ENCODE assay signal across 34 cellular contexts in the genomic region with DNA sequence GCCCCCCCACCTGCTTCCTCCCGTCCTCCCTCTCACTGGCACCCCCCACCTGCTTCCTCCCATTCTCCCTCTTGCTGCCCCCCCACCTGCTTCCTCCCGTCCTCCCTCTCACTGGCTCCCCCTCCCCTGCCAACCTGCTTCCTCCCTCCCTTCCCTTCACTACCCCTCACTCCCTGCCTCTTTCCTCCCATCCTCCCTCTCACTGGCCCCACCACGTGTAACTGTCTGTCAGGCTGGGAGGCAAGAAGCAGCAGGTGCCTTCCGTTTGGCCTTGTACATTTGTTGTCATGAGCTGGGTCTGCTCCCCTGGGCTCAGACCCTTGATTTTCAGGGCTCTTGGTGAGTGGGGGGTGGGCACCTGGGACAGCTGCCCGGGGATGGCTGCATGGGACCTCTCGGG. TPM values are rescaled to one million over a fixed set of nuclear protein-coding genes. Genes with fewer than 3 reads are reported as not detected.
A peak's percentile ranks its signal among the peaks of the same experiment; 100 is the strongest.
DNase-seq lines count a peak whose midpoint lies in the region; ATAC-seq lines count a peak whose summit lies in the region.
"Had no signal": no experiment of that assay in that cellular context is flagged by ENCODE, and none has a peak within 500 bp of the region (broad histone marks: within the 10 kb centered on the region; RNA-seq: fewer than 3 reads in every experiment).

No MANE protein-coding gene starts in this region.

- peak overlapping the region; percentile 22 for H3K27ac ChIP-seq in KOPT-K1 (ENCODE audit: low read depth, low read length, poor library complexity, severe bottlenecking)
- H3K27ac ChIP-seq: ascending aorta, cardiac muscle cell, esophagus muscularis mucosa, foreskin keratinocyte, heart left ventricle, lower lobe of right lung, neutrophil, SJSA1 had no signal

- peaks cover 36% of the 10 kb centered on the region for H3K4me1 Mint-ChIP-seq in activated naive CD8-positive, alpha-beta T cell (ENCODE audit: low read depth)
- peaks cover 19% of the 10 kb centered on the region for H3K4me1 Mint-ChIP-seq in activated naive CD8-positive, alpha-beta T cell treated with anti-CD3 and anti-CD28 coated beads for 36 hours
- H3K4me1 Mint-ChIP-seq in central memory CD8-positive, alpha-beta T cell = peaks cover 41% of the 10 kb centered on the region
- peaks cover 24% of the 10 kb centered on the region for H3K4me1 Mint-ChIP-seq in stimulated activated effector memory CD8-positive, alpha-beta T cell treated with anti-CD3 and anti-CD28 coated beads, Interleukin-12 subunit alpha, Interleukin-12 subunit beta, amount 100 ng/mL, for 72 hours

- no peaks in the 10 kb centered on the region for H3K9me3 Mint-ChIP-seq in activated naive CD8-positive, alpha-beta T cell (ENCODE audit: low read depth)
- no peaks in the 10 kb centered on the region for H3K9me3 Mint-ChIP-seq in activated naive CD8-positive, alpha-beta T cell treated with anti-CD3 and anti-CD28 coated beads for 36 hours
- no peaks in the 10 kb centered on the region for H3K9me3 Mint-ChIP-seq in central memory CD8-positive, alpha-beta T cell
- H3K9me3 Mint-ChIP-seq in stimulated activated effector memory CD8-positive, alpha-beta T cell treated with anti-CD3 and anti-CD28 coated beads, Interleukin-12 subunit alpha, Interleukin-12 subunit beta, amount 100 ng/mL, for 72 hours = no peaks in the 10 kb centered on the region
- H3K9me3 Mint-ChIP-seq: activated naive CD4-positive, alpha-beta T cell treated with anti-CD3 and anti-CD28 coated beads, Interleukin-2, amount 50 U/mL, for 72 hours; stimulated activated naive B cell treated with anti-CD40 and anti-IgM and Interleukin-4, amounts not matched to agents 10 μg/mL and 1 μg/mL and 100 μg/mL, for 72 hours; T-helper 1 cell treated with Interleukin-12 subunit alpha and Interleukin-12 subunit beta and Interleukin-4 antibody, amounts not matched to agents 30 μg/mL and 1 μg/mL, for 36 hours had no signal

- no peak for DNase-seq in activated naive CD8-positive, alpha-beta T cell treated with anti-CD3 and anti-CD28 coated beads for 36 hours
- no peak for DNase-seq in central memory CD8-positive, alpha-beta T cell (ENCODE audit: low spot score in 2 of 2)
- no peak for DNase-seq in stimulated activated effector memory CD8-positive, alpha-beta T cell treated with anti-CD3 and anti-CD28 coated beads, Interleukin-12 subunit alpha, Interleukin-12 subunit beta, amount 100 ng/mL, for 72 hours (ENCODE audit: low spot score in 2 of 2)
- DNase-seq in activated effector memory CD4-positive, alpha-beta T cell treated with Interleukin-2 at 50 U/mL for 16 hours = no peak
- no peak for DNase-seq in NCI-H1417 treated with DMSO at 0.1 percent for 48 hours (lab: John Stamatoyannopoulos, UW)
- DNase-seq: ACHN; activated CD8-positive, alpha-beta memory T cell treated with anti-CD3 and anti-CD28 coated beads, Interleukin-2, amount 10 ng/mL, durations not matched to agents 7 days and 5 days; Calu3; cortex of kidney; foreskin keratinocyte; lower lobe of right lung; NCI-H1092 treated with DMSO at 0.1 percent for 48 hours; NCI-H1930; NCI-H2227 treated with DMSO at 0.1 percent for 48 hours; NCI-H774; stimulated activated CD4-positive, alpha-beta T cell treated with anti-CD3 and anti-CD28 coated beads, Interleukin-12 subunit alpha, Interleukin-12 subunit beta, amount 100 ng/mL, for 4 hours; stimulated activated CD4-positive, alpha-beta T cell treated with anti-CD3 and anti-CD28 coated beads, Interleukin-4, amount 100 ng/mL, for 1 hour; stimulated activated naive B cell treated with anti-CD40 and anti-IgM and Interleukin-4, amounts not matched to agents 10 μg/mL and 1 μg/mL and 100 μg/mL, for 72 hours had no signal

- H3K27me3 Mint-ChIP-seq in activated naive CD8-positive, alpha-beta T cell = no peaks in the 10 kb centered on the region
- H3K27me3 Mint-ChIP-seq in activated naive CD8-positive, alpha-beta T cell treated with anti-CD3 and anti-CD28 coated beads for 36 hours = no peaks in the 10 kb centered on the region
- no peaks in the 10 kb centered on the region for H3K27me3 Mint-ChIP-seq in central memory CD8-positive, alpha-beta T cell
- H3K27me3 Mint-ChIP-seq: activated CD8-positive, alpha-beta memory T cell treated with anti-CD3 and anti-CD28 coated beads, Interleukin-2, amount 10 ng/mL, durations not matched to agents 7 days and 5 days; stimulated activated naive B cell treated with anti-CD40 and anti-IgM and Interleukin-4, amounts not matched to agents 10 μg/mL and 1 μg/mL and 100 μg/mL, for 72 hours had no signal

- H3K4me3 Mint-ChIP-seq in activated naive CD8-positive, alpha-beta T cell = no peak overlapping the region
- H3K4me3 Mint-ChIP-seq in activated naive CD8-positive, alpha-beta T cell treated with anti-CD3 and anti-CD28 coated beads for 36 hours = no peak overlapping the region
- H3K4me3 Mint-ChIP-seq in central memory CD8-positive, alpha-beta T cell = peak overlapping the region; percentile 4
- no peak overlapping the region for H3K4me3 Mint-ChIP-seq in stimulated activated effector memory CD8-positive, alpha-beta T cell treated with anti-CD3 and anti-CD28 coated beads, Interleukin-12 subunit alpha, Interleukin-12 subunit beta, amount 100 ng/mL, for 72 hours
- H3K4me3 Mint-ChIP-seq: activated CD8-positive, alpha-beta memory T cell treated with anti-CD3 and anti-CD28 coated beads, Interleukin-2, amount 10 ng/mL, durations not matched to agents 7 days and 5 days; stimulated activated naive B cell treated with anti-CD40 and anti-IgM and Interleukin-4, amounts not matched to agents 10 μg/mL and 1 μg/mL and 100 μg/mL, for 72 hours; T-helper 1 cell treated with Interleukin-12 subunit alpha and Interleukin-12 subunit beta and Interleukin-4 antibody, amounts not matched to agents 30 μg/mL and 1 μg/mL, for 36 hours had no signal

- H3K27ac Mint-ChIP-seq in activated naive CD8-positive, alpha-beta T cell = peak overlapping the region; percentile 69
- no peak overlapping the region for H3K27ac Mint-ChIP-seq in activated naive CD8-positive, alpha-beta T cell treated with anti-CD3 and anti-CD28 coated beads for 36 hours
- no peak overlapping the region for H3K27ac Mint-ChIP-seq in central memory CD8-positive, alpha-beta T cell (ENCODE audit: low read depth)
- H3K27ac Mint-ChIP-seq in stimulated activated effector memory CD8-positive, alpha-beta T cell treated with anti-CD3 and anti-CD28 coated beads, Interleukin-12 subunit alpha, Interleukin-12 subunit beta, amount 100 ng/mL, for 72 hours = peak overlapping the region; percentile 36
- H3K27ac Mint-ChIP-seq: activated CD8-positive, alpha-beta memory T cell treated with anti-CD3 and anti-CD28 coated beads, Interleukin-2, amount 10 ng/mL, durations not matched to agents 7 days and 5 days; T-helper 1 cell treated with Interleukin-12 subunit alpha and Interleukin-12 subunit beta and Interleukin-4 antibody, amounts not matched to agents 30 μg/mL and 1 μg/mL, for 36 hours had no signal

- peaks cover 7% of the 10 kb centered on the region for H3K9me3 ChIP-seq in KOPT-K1 (ENCODE audit: insufficient read depth, low read length, poor library complexity, severe bottlenecking)
- H3K9me3 ChIP-seq: ascending aorta, lower lobe of right lung, neutrophil, SJSA1 had no signal

- H3K36me3 ChIP-seq in KOPT-K1 (ENCODE audit: insufficient read depth, low read length) = peaks cover 55% of the 10 kb centered on the region
- H3K36me3 ChIP-seq: ascending aorta, cardiac muscle cell, heart left ventricle, lower lobe of right lung, neutrophil, SJSA1 had no signal

- H3K36me3 Mint-ChIP-seq in activated naive CD8-positive, alpha-beta T cell = peaks cover 5% of the 10 kb centered on the region
- peaks cover 42% of the 10 kb centered on the region for H3K36me3 Mint-ChIP-seq in activated naive CD8-positive, alpha-beta T cell treated with anti-CD3 and anti-CD28 coated beads for 36 hours
- H3K36me3 Mint-ChIP-seq in central memory CD8-positive, alpha-beta T cell (ENCODE audit: insufficient read depth) = peaks cover 3% of the 10 kb centered on the region
- H3K36me3 Mint-ChIP-seq in stimulated activated effector memory CD8-positive, alpha-beta T cell treated with anti-CD3 and anti-CD28 coated beads, Interleukin-12 subunit alpha, Interleukin-12 subunit beta, amount 100 ng/mL, for 72 hours = peaks cover 28% of the 10 kb centered on the region

- ATAC-seq in central memory CD8-positive, alpha-beta T cell (replicated peaks; ENCODE audit: extremely low read depth, poor library complexity, severe bottlenecking) = no peak
- ATAC-seq in stimulated activated effector memory CD8-positive, alpha-beta T cell treated with anti-CD3 and anti-CD28 coated beads, Interleukin-12 subunit alpha, Interleukin-12 subunit beta, amount 100 ng/mL, for 72 hours = no peak
- ATAC-seq in HG03097 (IDR thresholded peaks at IDR 0.05; ENCODE audit: low FRiP score, unreplicated experiment) = no peak
- ATAC-seq: activated CD8-positive, alpha-beta memory T cell treated with anti-CD3 and anti-CD28 coated beads, Interleukin-2, amount 10 ng/mL, durations not matched to agents 7 days and 5 days; activated naive CD4-positive, alpha-beta T cell treated with anti-CD3 and anti-CD28 coated beads, Interleukin-2, amount 50 U/mL, for 72 hours; foreskin keratinocyte; heart left ventricle; lower lobe of right lung; sciatic nerve; stimulated activated naive B cell treated with anti-CD40 and anti-IgM and Interleukin-4, amounts not matched to agents 10 μg/mL and 1 μg/mL and 100 μg/mL, for 72 hours had no signal

RNA-seq across cellular contexts. Expression of a gene that starts 19.1 kb away (rescaled TPM):
- under 1 TPM in 1 of 2 experiments, not detected in 1; 0.20 TPM for total RNA-seq in activated naive CD8-positive, alpha-beta T cell treated with anti-CD3 and anti-CD28 coated beads for 36 hours
- total RNA-seq: activated CD8-positive, alpha-beta memory T cell treated with anti-CD3 and anti-CD28 coated beads, Interleukin-2, amount 10 ng/mL, durations not matched to agents 7 days and 5 days; ascending aorta; Calu3; cardiac muscle cell; Daoy; foreskin keratinocyte; heart left ventricle; kidney epithelial cell; lower lobe of right lung; mucosa of gallbladder; sciatic nerve; SJSA1; urinary bladder had no signal

RNA-seq across cellular contexts. Expression of a gene that starts 29.9 kb away (rescaled TPM):
- total RNA-seq in activated naive CD8-positive, alpha-beta T cell treated with anti-CD3 and anti-CD28 coated beads for 36 hours = 10 to 100 TPM; 24.3 TPM
- total RNA-seq: ascending aorta, Calu3, cardiac muscle cell, Daoy, foreskin keratinocyte, SJSA1, urinary bladder had no signal

Comparison
In these comparisons a context has a peak if more than half of its experiments do, and no peak if none do; other contexts are left out.
1. H3K27ac Mint-ChIP-seq: peak in activated naive CD8-positive, alpha-beta T cell (single experiment) and stimulated activated effector memory CD8-positive, alpha-beta T cell treated with anti-CD3 and anti-CD28 coated beads, Interleukin-12 subunit alpha, Interleukin-12 subunit beta, amount 100 ng/mL, for 72 hours (single experiment); none in activated naive CD8-positive, alpha-beta T cell treated with anti-CD3 and anti-CD28 coated beads for 36 hours (single experiment) and central memory CD8-positive, alpha-beta T cell (single experiment).